In the genomic region with DNA sequence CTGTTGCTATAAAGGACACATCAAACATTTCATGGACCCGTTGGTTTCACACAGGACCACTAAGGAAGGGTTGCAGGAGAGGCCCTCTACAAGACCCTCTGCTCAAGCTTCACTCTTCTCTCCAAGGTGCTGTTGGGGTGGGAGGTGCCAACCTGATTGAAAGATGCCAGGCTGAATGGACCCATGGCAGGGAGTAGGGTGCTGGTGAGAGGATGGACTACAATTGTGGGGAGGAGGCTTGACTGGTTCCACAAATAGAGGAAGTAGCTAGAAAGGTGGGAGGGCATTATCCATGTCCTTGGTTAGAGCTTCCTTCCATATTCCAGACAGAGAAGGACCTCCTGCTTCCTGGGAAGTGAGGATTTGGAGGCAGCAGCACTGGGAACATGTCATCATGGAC, we compare ENCODE assay signal across 24 cellular contexts.
"Had no signal": no experiment of that assay in that cellular context is flagged by ENCODE, and none has a peak within 500 bp of the region (broad histone marks: within the 10 kb centered on the region; RNA-seq: fewer than 3 reads in every experiment).

No MANE protein-coding gene starts in this region.

- H3K36me3 ChIP-seq: neural progenitor cell, pancreas, prostate gland, right atrium auricular region, right lobe of liver, sigmoid colon, stomach, thoracic aorta, thyroid gland, tibial nerve, upper lobe of right lung, uterus had no signal

- ATAC-seq: naive thymus-derived CD4-positive, alpha-beta T cell; natural killer cell; pancreas; right lobe of liver; stimulated activated effector memory CD8-positive, alpha-beta T cell treated with anti-CD3 and anti-CD28 coated beads, Interleukin-12 subunit alpha, Interleukin-12 subunit beta, amount 100 ng/mL, for 72 hours; stimulated activated naive B cell treated with anti-CD40 and anti-IgM and Interleukin-4, amounts not matched to agents 10 μg/mL and 1 μg/mL and 100 μg/mL, for 72 hours; upper lobe of right lung had no signal

- H3K9ac ChIP-seq: neural progenitor cell had no signal

- H3K4me1 ChIP-seq: neural progenitor cell, pancreas, prostate gland, right atrium auricular region, right lobe of liver, sigmoid colon, stomach, thyroid gland, tibial nerve, upper lobe of right lung, uterus had no signal

- H3K4me3 ChIP-seq: neural progenitor cell, pancreas, prostate gland, right atrium auricular region, right lobe of liver, sigmoid colon, stomach, thoracic aorta, thyroid gland, tibial nerve, upper lobe of right lung, uterus had no signal

- H3K9me3 ChIP-seq: pancreas, prostate gland, right atrium auricular region, right lobe of liver, sigmoid colon, stomach, thoracic aorta, thyroid gland, tibial nerve, upper lobe of right lung, uterus had no signal

- H3K27ac ChIP-seq: neural progenitor cell, pancreas, prostate gland, right atrium auricular region, right lobe of liver, sigmoid colon, stomach, thoracic aorta, thyroid gland, tibial nerve, upper lobe of right lung, uterus had no signal

- DNase-seq: naive thymus-derived CD4-positive, alpha-beta T cell; natural killer cell; occipital lobe; pancreas; retina; right lobe of liver; sigmoid colon; small intestine; stimulated activated CD4-positive, alpha-beta T cell treated with anti-CD3 and anti-CD28 coated beads, Interleukin-15, amount 100 ng/mL, for 24 hours; stimulated activated CD4-positive, alpha-beta T cell treated with anti-CD3 and anti-CD28 coated beads, Interleukin-2, amount 100 ng/mL, for 24 hours; stimulated activated CD4-positive, alpha-beta T cell treated with anti-CD3 and anti-CD28 coated beads, Interleukin-2, amount 100 ng/mL, for 48 hours; stimulated activated CD4-positive, alpha-beta T cell treated with anti-CD3 and anti-CD28 coated beads, Interleukin-4, amount 100 ng/mL, for 24 hours; stimulated activated naive B cell treated with anti-CD40 and anti-IgM and Interleukin-4, amounts not matched to agents 10 μg/mL and 1 μg/mL and 100 μg/mL, for 72 hours; stimulated activated naive CD4-positive, alpha-beta T cell treated with Interleukin-2 at 50 U/mL for 16 hours; stomach; thyroid gland; upper lobe of right lung; uterus had no signal

- H2AFZ ChIP-seq: neural progenitor cell had no signal

- H3K27me3 ChIP-seq: neural progenitor cell, pancreas, right atrium auricular region, right lobe of liver, sigmoid colon, thyroid gland, tibial nerve, upper lobe of right lung, uterus had no signal

- H3K4me2 ChIP-seq: neural progenitor cell had no signal
